ENCODE assay signal across 8 cellular contexts in genomic region chr7:157612664-157613561, GRCh38.
A peak's percentile ranks its signal among the peaks of the same experiment; 100 is the strongest.
DNase-seq lines count a peak whose midpoint lies in the region; ATAC-seq, FAIRE-seq and TF ChIP-seq lines count a peak whose summit lies in the region.

No MANE protein-coding gene starts in this region.

- no peaks in the 10 kb centered on the region for H3K36me3 ChIP-seq in esophagus muscularis mucosa
- H3K36me3 ChIP-seq in smooth muscle cell (ENCODE audit: low read depth) = no peaks in the 10 kb centered on the region

- TF ChIP-seq CTCF in Calu3 (IDR thresholded peaks at IDR 0.05; ENCODE audit: unreplicated experiment) (no peak), esophagus muscularis mucosa (IDR thresholded peaks at IDR 0.05) (no peak), smooth muscle cell (IDR thresholded peaks at IDR 0.05; ENCODE audit: borderline replicate concordance, insufficient read depth, poor library complexity, severe bottlenecking) (no peak)

- peak overlapping the region; percentile 77 for H3K4me2 ChIP-seq in smooth muscle cell

- BruUV-seq in Calu3 (replicated peaks; lab: Mats Ljungman, UMichigan) = no TSS peak

- POLR2A ChIA-PET in activated CD8-positive, alpha-beta T cell treated with anti-CD3 and anti-CD28 coated beads, Interleukin-2, amount 10 ng/mL, durations not matched to agents 7 days and 5 days (lab: Charles Lee) = no interaction called here

- no peaks in the 10 kb centered on the region for H3F3A ChIP-seq in smooth muscle cell (ENCODE audit: low read depth)

- intact Hi-C loops in Calu3 (cut with micrococcal nuclease; ENCODE audit: unreplicated experiment) (no loop called here), esophagus muscularis mucosa (cut with DNase I) (no loop called here)

- no peak for TF ChIP-seq POLR2A in esophagus muscularis mucosa (IDR thresholded peaks at IDR 0.05; ENCODE audit: low read depth)

- no peak overlapping the region for H3K27ac ChIP-seq in esophagus muscularis mucosa (replicated peaks in 1 of 4)
- H3K27ac ChIP-seq in smooth muscle cell (ENCODE audit: low read depth) = no peak overlapping the region

- H3K9ac ChIP-seq in smooth muscle cell (ENCODE audit: low read depth) = no peak overlapping the region

- H3K27ac Mint-ChIP-seq in Calu3 (ENCODE audit: unreplicated experiment) = no peak overlapping the region
- peak overlapping the region; percentile 90 for H3K27ac Mint-ChIP-seq in activated CD8-positive, alpha-beta T cell treated with anti-CD3 and anti-CD28 coated beads, Interleukin-2, amount 10 ng/mL, durations not matched to agents 7 days and 5 days

- H3K27me3 Mint-ChIP-seq in Calu3 (ENCODE audit: unreplicated experiment) = no peaks in the 10 kb centered on the region
- H3K27me3 Mint-ChIP-seq in activated CD8-positive, alpha-beta T cell treated with anti-CD3 and anti-CD28 coated beads, Interleukin-2, amount 10 ng/mL, durations not matched to agents 7 days and 5 days (ENCODE audit: low read depth) = no peaks in the 10 kb centered on the region

- no peaks in the 10 kb centered on the region for H3K79me2 ChIP-seq in smooth muscle cell (ENCODE audit: low read depth)

- H3K4me1 ChIP-seq in esophagus muscularis mucosa = peaks cover 3 to 21% (median 12%) of the 10 kb centered on the region in 4 donors
- no peaks in the 10 kb centered on the region for H3K4me1 ChIP-seq in smooth muscle cell (ENCODE audit: low read depth)

- no peaks in the 10 kb centered on the region for H3K36me3 Mint-ChIP-seq in Calu3 (ENCODE audit: insufficient read depth, unreplicated experiment)
- no peaks in the 10 kb centered on the region for H3K36me3 Mint-ChIP-seq in activated CD8-positive, alpha-beta T cell treated with anti-CD3 and anti-CD28 coated beads, Interleukin-2, amount 10 ng/mL, durations not matched to agents 7 days and 5 days (ENCODE audit: low read depth)

- ATAC-seq in HG03135 (IDR thresholded peaks at IDR 0.05; ENCODE audit: unreplicated experiment) (peak; percentile 64), GM19455 (IDR thresholded peaks at IDR 0.05; ENCODE audit: unreplicated experiment) (no peak)
- peak; percentile 87 for ATAC-seq in activated CD8-positive, alpha-beta T cell treated with anti-CD3 and anti-CD28 coated beads, Interleukin-2, amount 10 ng/mL, durations not matched to agents 7 days and 5 days

- H3K9me3 Mint-ChIP-seq in Calu3 (ENCODE audit: low read depth, unreplicated experiment) = peaks cover 3% of the 10 kb centered on the region
- H3K9me3 Mint-ChIP-seq in activated CD8-positive, alpha-beta T cell treated with anti-CD3 and anti-CD28 coated beads, Interleukin-2, amount 10 ng/mL, durations not matched to agents 7 days and 5 days (ENCODE audit: insufficient read depth) = no peaks in the 10 kb centered on the region

- no peaks in the 10 kb centered on the region for H3K4me1 Mint-ChIP-seq in Calu3 (ENCODE audit: low read depth, unreplicated experiment)
- H3K4me1 Mint-ChIP-seq in activated CD8-positive, alpha-beta T cell treated with anti-CD3 and anti-CD28 coated beads, Interleukin-2, amount 10 ng/mL, durations not matched to agents 7 days and 5 days (ENCODE audit: low read depth) = peaks cover 21% of the 10 kb centered on the region

- peak overlapping the region; percentile 4 for H3K4me3 Mint-ChIP-seq in Calu3 (ENCODE audit: low read depth, unreplicated experiment)
- H3K4me3 Mint-ChIP-seq in activated CD8-positive, alpha-beta T cell treated with anti-CD3 and anti-CD28 coated beads, Interleukin-2, amount 10 ng/mL, durations not matched to agents 7 days and 5 days = peak overlapping the region; percentile 79

- DNase-seq in Calu3 (no peak), esophagus muscularis mucosa (ENCODE audit: extremely low spot score) (no peak), smooth muscle cell (lab: John Stamatoyannopoulos, UW; ENCODE audit: unreplicated experiment) (no peak), HTR-8/SVneo (ENCODE audit: insufficient read length, low spot score) (no peak), NCI-H2196 treated with DMSO at 0.1 percent for 48 hours (lab: John Stamatoyannopoulos, UW; ENCODE audit: unreplicated experiment) (no peak)
- peak; percentile 77 for DNase-seq in activated CD8-positive, alpha-beta T cell treated with anti-CD3 and anti-CD28 coated beads, Interleukin-2, amount 10 ng/mL, durations not matched to agents 7 days and 5 days

- CTCF ChIA-PET in Calu3 (lab: Charles Lee) = no interaction called here
- CTCF ChIA-PET in activated CD8-positive, alpha-beta T cell treated with anti-CD3 and anti-CD28 coated beads, Interleukin-2, amount 10 ng/mL, durations not matched to agents 7 days and 5 days (lab: Charles Lee) = interaction anchor here (1.6 to 1.7 kb wide), 2 partner anchors 23 to 180 kb away, joined by 3 to 6 read pairs; no protein-coding TSS in a partner anchor

- H3K9me3 ChIP-seq in esophagus muscularis mucosa (no peaks in the 10 kb centered on the region), smooth muscle cell (replicated peaks; ENCODE audit: low read depth) (no peaks in the 10 kb centered on the region)

- no peaks in the 10 kb centered on the region for H4K20me1 ChIP-seq in smooth muscle cell (ENCODE audit: low read depth)

- 3% methylated on average over 33 of the region's 79 CpGs for WGBS in esophagus muscularis mucosa
- whole genome bisulfite sequencing in smooth muscle cell (ENCODE audit: low lambda C conversion rate) = 51% methylated on average over 72 of the region's 79 CpGs

- FAIRE-seq in HTR-8/SVneo (lab: Jason Lieb, UNC) = no peak

- H3K4me3 ChIP-seq in esophagus muscularis mucosa (peak overlapping the region; percentile 51 to 59 (median 55)), smooth muscle cell (peak overlapping the region; percentile 36)

- TF ChIP-seq EP300 in esophagus muscularis mucosa (IDR thresholded peaks at IDR 0.05) = no peak

- H3K27me3 ChIP-seq in esophagus muscularis mucosa (peaks cover 0 to 13% (median 0%) of the 10 kb centered on the region in 4 donors), smooth muscle cell (ENCODE audit: low read depth) (no peaks in the 10 kb centered on the region)

- peak overlapping the region; percentile 69 for H2AFZ ChIP-seq in smooth muscle cell (ENCODE audit: low read depth)
